Comparison of ENCODE assay signal across 1 cellular context in the genomic region with DNA sequence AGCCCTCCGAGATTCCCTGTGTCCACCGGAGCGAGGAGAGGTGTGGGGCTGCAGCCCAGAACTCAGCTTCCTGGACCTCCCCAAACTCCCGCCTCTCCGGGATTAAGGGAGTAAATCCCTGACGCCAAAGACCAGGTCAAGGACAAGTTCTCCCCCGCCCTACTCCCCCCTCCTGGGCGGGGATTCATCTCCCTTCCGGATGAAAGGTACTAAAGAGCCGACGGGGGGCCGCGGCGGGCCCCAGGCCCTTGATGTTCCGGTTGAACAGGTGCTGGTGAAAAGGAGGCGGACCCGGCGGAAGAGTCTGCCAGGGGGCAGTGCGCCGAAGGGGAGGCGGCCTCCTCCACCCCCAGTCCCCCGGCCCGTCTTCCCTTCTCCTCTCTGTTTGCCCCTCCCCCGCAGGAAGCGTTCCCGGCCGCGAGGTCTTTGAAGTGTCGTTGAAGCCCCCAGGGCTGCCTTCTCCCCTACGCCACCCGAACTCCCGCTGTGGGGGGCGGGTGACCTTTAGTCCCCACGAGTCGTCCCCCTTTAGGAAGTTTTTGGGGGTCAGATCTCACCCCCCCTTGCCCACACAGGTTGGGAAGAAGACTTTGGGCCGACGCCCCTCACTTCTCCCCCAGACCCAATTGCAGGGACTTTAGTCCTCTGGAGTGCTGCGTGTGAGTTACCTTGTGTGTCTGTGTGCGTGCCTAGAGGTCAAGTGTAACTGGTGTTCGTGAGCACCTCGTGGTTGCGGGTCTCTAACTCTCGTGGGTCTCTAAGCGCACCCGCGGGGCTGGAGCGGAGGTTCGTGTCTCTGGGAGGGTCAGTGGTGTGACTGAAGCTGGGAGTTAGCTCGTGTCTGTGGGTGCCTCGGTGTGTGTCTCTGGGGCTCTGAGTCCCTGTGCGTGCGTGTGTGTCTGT.
TF ChIP-seq lines count a peak whose summit lies in the region.

No MANE protein-coding gene starts in this region.

TF ChIP-seq in WTC11, 78 proteins besides CTCF, POLR2A, EP300 and RAD21 (continued from another document and continues in another):
- TF ChIP-seq, protein P1, sequence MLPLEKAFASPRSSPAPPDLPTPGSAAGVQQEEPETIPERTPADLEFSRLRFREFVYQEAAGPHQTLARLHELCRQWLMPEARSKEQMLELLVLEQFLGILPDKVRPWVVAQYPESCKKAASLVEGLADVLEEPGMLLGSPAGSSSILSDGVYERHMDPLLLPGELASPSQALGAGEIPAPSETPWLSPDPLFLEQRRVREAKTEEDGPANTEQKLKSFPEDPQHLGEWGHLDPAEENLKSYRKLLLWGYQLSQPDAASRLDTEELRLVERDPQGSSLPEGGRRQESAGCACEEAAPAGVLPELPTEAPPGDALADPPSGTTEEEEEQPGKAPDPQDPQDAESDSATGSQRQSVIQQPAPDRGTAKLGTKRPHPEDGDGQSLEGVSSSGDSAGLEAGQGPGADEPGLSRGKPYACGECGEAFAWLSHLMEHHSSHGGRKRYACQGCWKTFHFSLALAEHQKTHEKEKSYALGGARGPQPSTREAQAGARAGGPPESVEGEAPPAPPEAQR (CRISPR knock-in tag; IDR thresholded peaks at IDR 0.05) = no peak
- TF ChIP-seq FOXK1 (CRISPR knock-in tag; IDR thresholded peaks at IDR 0.05) (peak; percentile 34; the same call in 1 of the 2 replicates), SP1 (CRISPR knock-in tag; conservative IDR thresholded peaks at IDR 0.05) (peak; percentile 46; the same call in 1 of the 2 replicates), GRHL2 (CRISPR knock-in tag; IDR thresholded peaks at IDR 0.05; ENCODE audit: insufficient replicate concordance, severe bottlenecking) (no peak), ZNF423 (CRISPR knock-in tag; IDR thresholded peaks at IDR 0.05) (peak; percentile 58; the same call in 1 of the 2 replicates), USF2 (CRISPR knock-in tag; IDR thresholded peaks at IDR 0.05) (peak; percentile 29; the same call in 1 of the 2 replicates), NR3C1 (CRISPR knock-in tag; conservative IDR thresholded peaks at IDR 0.05; ENCODE audit: low read depth) (no peak), SMAD4 (CRISPR knock-in tag; IDR thresholded peaks at IDR 0.05) (no peak), ERG (CRISPR knock-in tag; IDR thresholded peaks at IDR 0.05) (no peak), NFE2L1 (CRISPR knock-in tag; IDR thresholded peaks at IDR 0.05) (no peak), JAZF1 (CRISPR knock-in tag; IDR thresholded peaks at IDR 0.05) (no peak), TEAD4 (CRISPR knock-in tag; IDR thresholded peaks at IDR 0.05) (no peak), GABPB1 (CRISPR knock-in tag; IDR thresholded peaks at IDR 0.05) (peak; percentile 69), MXD4 (CRISPR knock-in tag; IDR thresholded peaks at IDR 0.05; ENCODE audit: borderline replicate concordance) (no peak), PRRX2 (CRISPR knock-in tag; IDR thresholded peaks at IDR 0.05) (no peak), ARID4B (CRISPR knock-in tag; IDR thresholded peaks at IDR 0.05; ENCODE audit: borderline replicate concordance) (peak; percentile 25; the same call in 1 of the 2 replicates), ZMAT4 (CRISPR knock-in tag; IDR thresholded peaks at IDR 0.05) (no peak), ATF6 (CRISPR knock-in tag; IDR thresholded peaks at IDR 0.05) (no peak), FOXJ3 (CRISPR knock-in tag; IDR thresholded peaks at IDR 0.05; ENCODE audit: borderline replicate concordance) (no peak), FOXP1 (CRISPR knock-in tag; IDR thresholded peaks at IDR 0.05; ENCODE audit: borderline replicate concordance) (no peak), ZNF512 (CRISPR knock-in tag; IDR thresholded peaks at IDR 0.05; ENCODE audit: borderline replicate concordance) (no peak), KAT7 (CRISPR knock-in tag; IDR thresholded peaks at IDR 0.05; ENCODE audit: borderline replicate concordance) (no peak), ZNF138 (CRISPR knock-in tag; conservative IDR thresholded peaks at IDR 0.05) (no peak)
- TF ChIP-seq, protein P2, sequence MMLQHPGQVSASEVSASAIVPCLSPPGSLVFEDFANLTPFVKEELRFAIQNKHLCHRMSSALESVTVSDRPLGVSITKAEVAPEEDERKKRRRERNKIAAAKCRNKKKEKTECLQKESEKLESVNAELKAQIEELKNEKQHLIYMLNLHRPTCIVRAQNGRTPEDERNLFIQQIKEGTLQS (CRISPR knock-in tag; conservative IDR thresholded peaks at IDR 0.05) = no peak
- TF ChIP-seq, protein P3, sequence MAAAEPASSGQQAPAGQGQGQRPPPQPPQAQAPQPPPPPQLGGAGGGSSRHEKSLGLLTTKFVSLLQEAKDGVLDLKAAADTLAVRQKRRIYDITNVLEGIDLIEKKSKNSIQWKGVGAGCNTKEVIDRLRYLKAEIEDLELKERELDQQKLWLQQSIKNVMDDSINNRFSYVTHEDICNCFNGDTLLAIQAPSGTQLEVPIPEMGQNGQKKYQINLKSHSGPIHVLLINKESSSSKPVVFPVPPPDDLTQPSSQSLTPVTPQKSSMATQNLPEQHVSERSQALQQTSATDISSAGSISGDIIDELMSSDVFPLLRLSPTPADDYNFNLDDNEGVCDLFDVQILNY (CRISPR knock-in tag; IDR thresholded peaks at IDR 0.05) = peak; percentile 87
- TF ChIP-seq, protein P4, sequence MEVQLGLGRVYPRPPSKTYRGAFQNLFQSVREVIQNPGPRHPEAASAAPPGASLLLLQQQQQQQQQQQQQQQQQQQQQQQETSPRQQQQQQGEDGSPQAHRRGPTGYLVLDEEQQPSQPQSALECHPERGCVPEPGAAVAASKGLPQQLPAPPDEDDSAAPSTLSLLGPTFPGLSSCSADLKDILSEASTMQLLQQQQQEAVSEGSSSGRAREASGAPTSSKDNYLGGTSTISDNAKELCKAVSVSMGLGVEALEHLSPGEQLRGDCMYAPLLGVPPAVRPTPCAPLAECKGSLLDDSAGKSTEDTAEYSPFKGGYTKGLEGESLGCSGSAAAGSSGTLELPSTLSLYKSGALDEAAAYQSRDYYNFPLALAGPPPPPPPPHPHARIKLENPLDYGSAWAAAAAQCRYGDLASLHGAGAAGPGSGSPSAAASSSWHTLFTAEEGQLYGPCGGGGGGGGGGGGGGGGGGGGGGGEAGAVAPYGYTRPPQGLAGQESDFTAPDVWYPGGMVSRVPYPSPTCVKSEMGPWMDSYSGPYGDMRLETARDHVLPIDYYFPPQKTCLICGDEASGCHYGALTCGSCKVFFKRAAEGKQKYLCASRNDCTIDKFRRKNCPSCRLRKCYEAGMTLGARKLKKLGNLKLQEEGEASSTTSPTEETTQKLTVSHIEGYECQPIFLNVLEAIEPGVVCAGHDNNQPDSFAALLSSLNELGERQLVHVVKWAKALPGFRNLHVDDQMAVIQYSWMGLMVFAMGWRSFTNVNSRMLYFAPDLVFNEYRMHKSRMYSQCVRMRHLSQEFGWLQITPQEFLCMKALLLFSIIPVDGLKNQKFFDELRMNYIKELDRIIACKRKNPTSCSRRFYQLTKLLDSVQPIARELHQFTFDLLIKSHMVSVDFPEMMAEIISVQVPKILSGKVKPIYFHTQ (CRISPR knock-in tag; IDR thresholded peaks at IDR 0.05) = no peak
- TF ChIP-seq, protein P5, sequence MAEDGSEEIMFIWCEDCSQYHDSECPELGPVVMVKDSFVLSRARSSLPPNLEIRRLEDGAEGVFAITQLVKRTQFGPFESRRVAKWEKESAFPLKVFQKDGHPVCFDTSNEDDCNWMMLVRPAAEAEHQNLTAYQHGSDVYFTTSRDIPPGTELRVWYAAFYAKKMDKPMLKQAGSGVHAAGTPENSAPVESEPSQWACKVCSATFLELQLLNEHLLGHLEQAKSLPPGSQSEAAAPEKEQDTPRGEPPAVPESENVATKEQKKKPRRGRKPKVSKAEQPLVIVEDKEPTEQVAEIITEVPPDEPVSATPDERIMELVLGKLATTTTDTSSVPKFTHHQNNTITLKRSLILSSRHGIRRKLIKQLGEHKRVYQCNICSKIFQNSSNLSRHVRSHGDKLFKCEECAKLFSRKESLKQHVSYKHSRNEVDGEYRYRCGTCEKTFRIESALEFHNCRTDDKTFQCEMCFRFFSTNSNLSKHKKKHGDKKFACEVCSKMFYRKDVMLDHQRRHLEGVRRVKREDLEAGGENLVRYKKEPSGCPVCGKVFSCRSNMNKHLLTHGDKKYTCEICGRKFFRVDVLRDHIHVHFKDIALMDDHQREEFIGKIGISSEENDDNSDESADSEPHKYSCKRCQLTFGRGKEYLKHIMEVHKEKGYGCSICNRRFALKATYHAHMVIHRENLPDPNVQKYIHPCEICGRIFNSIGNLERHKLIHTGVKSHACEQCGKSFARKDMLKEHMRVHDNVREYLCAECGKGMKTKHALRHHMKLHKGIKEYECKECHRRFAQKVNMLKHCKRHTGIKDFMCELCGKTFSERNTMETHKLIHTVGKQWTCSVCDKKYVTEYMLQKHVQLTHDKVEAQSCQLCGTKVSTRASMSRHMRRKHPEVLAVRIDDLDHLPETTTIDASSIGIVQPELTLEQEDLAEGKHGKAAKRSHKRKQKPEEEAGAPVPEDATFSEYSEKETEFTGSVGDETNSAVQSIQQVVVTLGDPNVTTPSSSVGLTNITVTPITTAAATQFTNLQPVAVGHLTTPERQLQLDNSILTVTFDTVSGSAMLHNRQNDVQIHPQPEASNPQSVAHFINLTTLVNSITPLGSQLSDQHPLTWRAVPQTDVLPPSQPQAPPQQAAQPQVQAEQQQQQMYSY (CRISPR knock-in tag; IDR thresholded peaks at IDR 0.05) = no peak
